ENCODE assay signal across 8 cellular contexts in the genomic region with DNA sequence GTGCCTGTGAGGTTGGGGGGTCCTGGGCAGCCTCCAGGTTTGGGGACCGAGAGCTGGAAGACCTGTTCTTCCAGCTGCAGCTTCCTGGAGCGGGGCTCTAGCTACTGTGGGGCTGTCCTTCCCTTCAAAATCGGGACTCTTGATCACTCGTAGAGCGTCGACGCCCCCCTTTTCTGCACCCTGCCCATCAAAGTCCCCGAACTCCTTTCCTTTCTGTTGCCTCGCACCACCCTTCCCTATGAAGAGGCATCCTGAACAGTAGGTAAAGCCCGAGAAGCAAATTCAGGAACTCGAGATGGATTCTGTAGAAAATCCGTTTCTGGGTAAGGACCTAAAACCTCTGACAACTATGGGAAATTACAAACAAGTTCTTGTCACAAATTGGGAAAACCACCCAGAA. TPM values are rescaled to one million over a fixed set of nuclear protein-coding genes. Genes with fewer than 3 reads are reported as not detected.
A peak's percentile ranks its signal among the peaks of the same experiment; 100 is the strongest.
DNase-seq lines count a peak whose midpoint lies in the region; TF ChIP-seq lines count a peak whose summit lies in the region.

No MANE protein-coding gene starts in this region.

- no peak for TF ChIP-seq CTCF in chondrocyte (IDR thresholded peaks at IDR 0.05)

- DNase-seq in stimulated activated CD8-positive, alpha-beta memory T cell treated with anti-CD3 and anti-CD28 coated beads, Interleukin-12 subunit alpha, Interleukin-12 subunit beta, amount 100 ng/mL, for 1 hour (ENCODE audit: low read depth), result peak; percentile 1
- no peak for DNase-seq in stimulated activated CD8-positive, alpha-beta memory T cell treated with anti-CD3 and anti-CD28 coated beads, Interleukin-4, amount 100 ng/mL, for 48 hours
- DNase-seq in chondrocyte (ENCODE audit: low spot score) (no peak), NCI-H146 (lab: John Stamatoyannopoulos, UW) (no peak)
- DNase-seq in NK-92 treated with Interleukin-12 subunit alpha and Interleukin-12 subunit beta, amount 100 ng/mL, for 24 hours (lab: John Stamatoyannopoulos, UW), result no peak
- no peak for DNase-seq in stimulated activated naive CD4-positive, alpha-beta T cell (lab: John Stamatoyannopoulos, UW)
- no peak for DNase-seq in central memory CD4-positive, alpha-beta T cell

- H3K9me3 Mint-ChIP-seq in chondrocyte (ENCODE audit: low read depth), result no peaks in the 10 kb centered on the region

- peaks cover 24% of the 10 kb centered on the region for H3K4me1 ChIP-seq in mononuclear cell (ENCODE audit: insufficient read depth, low read length)

- H3K9me3 ChIP-seq in mononuclear cell (ENCODE audit: low read depth, low read length), result no peaks in the 10 kb centered on the region

- peak overlapping the region; percentile 97 for H3K27ac Mint-ChIP-seq in chondrocyte (ENCODE audit: unreplicated experiment)

- H3K36me3 Mint-ChIP-seq in chondrocyte (ENCODE audit: low read depth), result no peaks in the 10 kb centered on the region

- H3K27me3 Mint-ChIP-seq in chondrocyte (ENCODE audit: low read depth), result no peaks in the 10 kb centered on the region

- peak overlapping the region; percentile 84 for H3K4me3 ChIP-seq in mononuclear cell (ENCODE audit: low read length)

- no peaks in the 10 kb centered on the region for H3K27me3 ChIP-seq in mononuclear cell (ENCODE audit: insufficient read depth, low read length)

- peaks cover 25% of the 10 kb centered on the region for H3K4me1 Mint-ChIP-seq in chondrocyte (ENCODE audit: low read depth)

- peak overlapping the region; percentile 93 for H3K4me3 Mint-ChIP-seq in chondrocyte (ENCODE audit: unreplicated experiment)

RNA-seq across cellular contexts. Expression of a gene that starts 0.5 kb away (rescaled TPM):
- total RNA-seq in chondrocyte (63.6 to 80.0 TPM (median 77.0 TPM) in 3 replicates), mononuclear cell (76.6 TPM)

RNA-seq across cellular contexts. Expression of a gene that starts 1.0 kb away (rescaled TPM):
- total RNA-seq in chondrocyte (not detected in 3 replicates), mononuclear cell (not detected)
